In the genomic region with DNA sequence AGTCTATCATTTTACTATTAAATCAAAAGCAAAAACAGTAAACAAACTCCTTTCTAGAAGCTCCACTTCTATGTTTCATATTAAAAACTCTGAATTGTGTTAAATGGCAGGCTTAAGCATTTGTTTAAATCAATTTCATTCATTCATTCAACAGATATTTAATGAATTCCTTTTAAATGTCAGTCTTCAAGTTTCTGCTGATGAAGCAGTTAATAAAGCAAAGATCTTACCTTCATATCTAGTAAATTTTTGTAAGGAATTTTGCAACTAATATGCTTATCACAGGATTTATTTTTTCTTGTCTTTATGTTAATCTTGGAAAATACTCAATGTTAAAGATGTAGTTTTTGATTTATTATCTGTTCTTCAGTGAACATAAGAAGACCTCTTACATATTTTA, we compare ENCODE assay signal across 2 cellular contexts.
TF ChIP-seq lines count a peak whose summit lies in the region.

No MANE protein-coding gene starts in this region.

TF ChIP-seq in IMR-90, 13 proteins besides CTCF, POLR2A, EP300 and RAD21:
- no peak for TF ChIP-seq RFX5 (IDR thresholded peaks at IDR 0.05; ENCODE audit: low read depth, low read length)
- TF ChIP-seq MAFK (IDR thresholded peaks at IDR 0.05; ENCODE audit: low read depth, low read length): peak; percentile 90
- TF ChIP-seq, protein P1, sequence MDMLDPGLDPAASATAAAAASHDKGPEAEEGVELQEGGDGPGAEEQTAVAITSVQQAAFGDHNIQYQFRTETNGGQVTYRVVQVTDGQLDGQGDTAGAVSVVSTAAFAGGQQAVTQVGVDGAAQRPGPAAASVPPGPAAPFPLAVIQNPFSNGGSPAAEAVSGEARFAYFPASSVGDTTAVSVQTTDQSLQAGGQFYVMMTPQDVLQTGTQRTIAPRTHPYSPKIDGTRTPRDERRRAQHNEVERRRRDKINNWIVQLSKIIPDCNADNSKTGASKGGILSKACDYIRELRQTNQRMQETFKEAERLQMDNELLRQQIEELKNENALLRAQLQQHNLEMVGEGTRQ (IDR thresholded peaks at IDR 0.05; ENCODE audit: low read depth, low read length): no peak

TF ChIP-seq in K562, 482 proteins besides CTCF, POLR2A, EP300 and RAD21:
- TF ChIP-seq KAT2B (IDR thresholded peaks at IDR 0.05; ENCODE audit: low read depth, low read length) (no peak), RBM22 (IDR thresholded peaks at IDR 0.05; ENCODE audit: low read depth, low read length, poor library complexity, severe bottlenecking) (no peak), C11orf30 (IDR thresholded peaks at IDR 0.05; ENCODE audit: low read depth) (peak; percentile 73), SRSF7 (optimal IDR thresholded peaks at IDR 0.05; ENCODE audit: low read depth, low read length) (no peak), MXI1 (IDR thresholded peaks at IDR 0.05; ENCODE audit: low read depth, low read length) (no peak), XRCC5 (IDR thresholded peaks at IDR 0.05; ENCODE audit: low read depth, low read length) (no peak), U2AF2 (optimal IDR thresholded peaks at IDR 0.05; ENCODE audit: low read depth, low read length) (no peak), IRF2 (CRISPR knock-in tag; IDR thresholded peaks at IDR 0.05) (no peak), MAFF (IDR thresholded peaks at IDR 0.05; ENCODE audit: low read length) (peak; percentile 68; the same call in 1 of the 2 replicates), KAT8 (IDR thresholded peaks at IDR 0.05; ENCODE audit: low read depth) (no peak), SNIP1 (IDR thresholded peaks at IDR 0.05; ENCODE audit: low read depth) (no peak), DACH1 (IDR thresholded peaks at IDR 0.05; ENCODE audit: partially characterized antibody) (no peak), MAFK (IDR thresholded peaks at IDR 0.05; ENCODE audit: low read length) (peak; percentile 57; the same call in 1 of the 2 replicates), TEAD2 (tag; IDR thresholded peaks at IDR 0.05) (no peak), SRSF1 (IDR thresholded peaks at IDR 0.05; ENCODE audit: low read depth, low read length) (no peak), ZNF316 (IDR thresholded peaks at IDR 0.05) (peak; percentile 93), DIDO1 (tag; IDR thresholded peaks at IDR 0.05; ENCODE audit: low read depth) (no peak), BRF1 (IDR thresholded peaks at IDR 0.05; ENCODE audit: borderline replicate concordance, extremely low read depth, insufficient read length) (no peak), BCOR (IDR thresholded peaks at IDR 0.05) (no peak), SREBF1 (IDR thresholded peaks at IDR 0.05; ENCODE audit: borderline replicate concordance, low read depth, low read length) (no peak), ZNF699 (CRISPR knock-in tag; IDR thresholded peaks at IDR 0.05; ENCODE audit: insufficient replicate concordance) (no peak), CEBPB (tag; IDR thresholded peaks at IDR 0.05) (no peak), MAFG (tag; conservative IDR thresholded peaks at IDR 0.05) (peak; percentile 58; the same call in 1 of the 2 replicates)
- TF ChIP-seq, protein P2, sequence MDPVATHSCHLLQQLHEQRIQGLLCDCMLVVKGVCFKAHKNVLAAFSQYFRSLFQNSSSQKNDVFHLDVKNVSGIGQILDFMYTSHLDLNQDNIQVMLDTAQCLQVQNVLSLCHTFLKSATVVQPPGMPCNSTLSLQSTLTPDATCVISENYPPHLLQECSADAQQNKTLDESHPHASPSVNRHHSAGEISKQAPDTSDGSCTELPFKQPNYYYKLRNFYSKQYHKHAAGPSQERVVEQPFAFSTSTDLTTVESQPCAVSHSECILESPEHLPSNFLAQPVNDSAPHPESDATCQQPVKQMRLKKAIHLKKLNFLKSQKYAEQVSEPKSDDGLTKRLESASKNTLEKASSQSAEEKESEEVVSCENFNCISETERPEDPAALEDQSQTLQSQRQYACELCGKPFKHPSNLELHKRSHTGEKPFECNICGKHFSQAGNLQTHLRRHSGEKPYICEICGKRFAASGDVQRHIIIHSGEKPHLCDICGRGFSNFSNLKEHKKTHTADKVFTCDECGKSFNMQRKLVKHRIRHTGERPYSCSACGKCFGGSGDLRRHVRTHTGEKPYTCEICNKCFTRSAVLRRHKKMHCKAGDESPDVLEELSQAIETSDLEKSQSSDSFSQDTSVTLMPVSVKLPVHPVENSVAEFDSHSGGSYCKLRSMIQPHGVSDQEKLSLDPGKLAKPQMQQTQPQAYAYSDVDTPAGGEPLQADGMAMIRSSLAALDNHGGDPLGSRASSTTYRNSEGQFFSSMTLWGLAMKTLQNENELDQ (CRISPR knock-in tag; IDR thresholded peaks at IDR 0.05; ENCODE audit: borderline replicate concordance): no peak
- TF ChIP-seq, protein P3, sequence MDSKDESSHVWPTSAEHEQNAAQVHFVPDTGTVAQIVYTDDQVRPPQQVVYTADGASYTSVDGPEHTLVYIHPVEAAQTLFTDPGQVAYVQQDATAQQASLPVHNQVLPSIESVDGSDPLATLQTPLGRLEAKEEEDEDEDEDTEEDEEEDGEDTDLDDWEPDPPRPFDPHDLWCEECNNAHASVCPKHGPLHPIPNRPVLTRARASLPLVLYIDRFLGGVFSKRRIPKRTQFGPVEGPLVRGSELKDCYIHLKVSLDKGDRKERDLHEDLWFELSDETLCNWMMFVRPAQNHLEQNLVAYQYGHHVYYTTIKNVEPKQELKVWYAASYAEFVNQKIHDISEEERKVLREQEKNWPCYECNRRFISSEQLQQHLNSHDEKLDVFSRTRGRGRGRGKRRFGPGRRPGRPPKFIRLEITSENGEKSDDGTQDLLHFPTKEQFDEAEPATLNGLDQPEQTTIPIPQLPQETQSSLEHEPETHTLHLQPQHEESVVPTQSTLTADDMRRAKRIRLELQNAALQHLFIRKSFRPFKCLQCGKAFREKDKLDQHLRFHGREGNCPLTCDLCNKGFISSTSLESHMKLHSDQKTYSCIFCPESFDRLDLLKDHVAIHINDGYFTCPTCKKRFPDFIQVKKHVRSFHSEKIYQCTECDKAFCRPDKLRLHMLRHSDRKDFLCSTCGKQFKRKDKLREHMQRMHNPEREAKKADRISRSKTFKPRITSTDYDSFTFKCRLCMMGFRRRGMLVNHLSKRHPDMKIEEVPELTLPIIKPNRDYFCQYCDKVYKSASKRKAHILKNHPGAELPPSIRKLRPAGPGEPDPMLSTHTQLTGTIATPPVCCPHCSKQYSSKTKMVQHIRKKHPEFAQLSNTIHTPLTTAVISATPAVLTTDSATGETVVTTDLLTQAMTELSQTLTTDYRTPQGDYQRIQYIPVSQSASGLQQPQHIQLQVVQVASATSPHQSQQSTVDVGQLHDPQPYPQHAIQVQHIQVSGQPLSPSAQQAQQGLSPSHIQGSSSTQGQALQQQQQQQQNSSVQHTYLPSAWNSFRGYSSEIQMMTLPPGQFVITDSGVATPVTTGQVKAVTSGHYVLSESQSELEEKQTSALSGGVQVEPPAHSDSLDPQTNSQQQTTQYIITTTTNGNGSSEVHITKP (IDR thresholded peaks at IDR 0.05; ENCODE audit: partially characterized antibody): no peak
- TF ChIP-seq, protein P4, sequence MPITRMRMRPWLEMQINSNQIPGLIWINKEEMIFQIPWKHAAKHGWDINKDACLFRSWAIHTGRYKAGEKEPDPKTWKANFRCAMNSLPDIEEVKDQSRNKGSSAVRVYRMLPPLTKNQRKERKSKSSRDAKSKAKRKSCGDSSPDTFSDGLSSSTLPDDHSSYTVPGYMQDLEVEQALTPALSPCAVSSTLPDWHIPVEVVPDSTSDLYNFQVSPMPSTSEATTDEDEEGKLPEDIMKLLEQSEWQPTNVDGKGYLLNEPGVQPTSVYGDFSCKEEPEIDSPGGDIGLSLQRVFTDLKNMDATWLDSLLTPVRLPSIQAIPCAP (CRISPR knock-in tag; IDR thresholded peaks at IDR 0.05; ENCODE audit: borderline replicate concordance): no peak
- TF ChIP-seq, protein P5, sequence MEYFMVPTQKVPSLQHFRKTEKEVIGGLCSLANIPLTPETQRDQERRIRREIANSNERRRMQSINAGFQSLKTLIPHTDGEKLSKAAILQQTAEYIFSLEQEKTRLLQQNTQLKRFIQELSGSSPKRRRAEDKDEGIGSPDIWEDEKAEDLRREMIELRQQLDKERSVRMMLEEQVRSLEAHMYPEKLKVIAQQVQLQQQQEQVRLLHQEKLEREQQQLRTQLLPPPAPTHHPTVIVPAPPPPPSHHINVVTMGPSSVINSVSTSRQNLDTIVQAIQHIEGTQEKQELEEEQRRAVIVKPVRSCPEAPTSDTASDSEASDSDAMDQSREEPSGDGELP (CRISPR knock-in tag; IDR thresholded peaks at IDR 0.05; ENCODE audit: borderline replicate concordance): no peak
TF ChIP-seq in K562: peak in this region for 5.
